Comparison of ENCODE assay signal across 9 cellular contexts in the genomic region with DNA sequence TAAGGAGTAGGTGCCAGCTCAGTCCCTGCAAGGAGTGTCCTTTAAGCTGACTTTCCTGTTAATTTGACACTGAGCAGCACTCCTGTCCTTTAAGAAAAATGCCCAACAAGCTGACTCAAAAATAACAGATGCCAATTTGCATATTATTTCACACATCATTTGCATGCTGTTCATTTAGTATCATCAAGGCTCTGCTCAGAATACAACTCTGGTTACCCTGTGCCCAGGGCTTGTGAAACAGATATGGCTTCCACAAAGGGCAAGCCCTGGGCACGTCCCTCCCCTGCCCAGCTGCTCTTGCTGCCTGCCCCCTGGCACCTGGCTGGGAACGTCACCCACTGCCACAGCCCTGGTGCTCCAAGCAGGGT. TPM values are rescaled to one million over a fixed set of nuclear protein-coding genes. Genes with fewer than 3 reads are reported as not detected.
DNase-seq lines count a peak whose midpoint lies in the region; ATAC-seq and TF ChIP-seq lines count a peak whose summit lies in the region.
"Had no signal": no experiment of that assay in that cellular context is flagged by ENCODE, and none has a peak within 500 bp of the region (broad histone marks: within the 10 kb centered on the region; RNA-seq: fewer than 3 reads in every experiment).

No MANE protein-coding gene starts in this region.

- H3K27me3 Mint-ChIP-seq in activated T-cell treated with anti-CD3 and anti-CD28 coated beads, Interleukin-2, amount 50 U/mL, for 4 hours (ENCODE audit: low read depth): peaks cover 13% of the 10 kb centered on the region
- peaks cover 9% of the 10 kb centered on the region for H3K27me3 Mint-ChIP-seq in activated T-cell treated with anti-CD3 and anti-CD28 coated beads, Interleukin-2, amount 50 U/mL, for 24 hours
- H3K27me3 Mint-ChIP-seq in T-helper 17 cell: peaks cover 68% of the 10 kb centered on the region

- H3K4me1 ChIP-seq in Loucy (ENCODE audit: insufficient read depth, low read length, poor library complexity, severe bottlenecking): peaks cover 19% of the 10 kb centered on the region

- no peak for DNase-seq in activated T-cell treated with anti-CD3 and anti-CD28 coated beads, Interleukin-2, amount 50 U/mL, for 4 hours
- DNase-seq in activated T-cell treated with anti-CD3 and anti-CD28 coated beads, Interleukin-2, amount 50 U/mL, for 24 hours: no peak
- no peak for DNase-seq in stimulated activated naive CD8-positive, alpha-beta T cell treated with anti-CD3 and anti-CD28 coated beads, Interleukin-15, Interleukin-2, amounts not matched to agents 100 U/mL and 50 U/mL, for 24 hours
- DNase-seq in GM10266 (ENCODE audit: extremely low spot score): no peak
- no peak for DNase-seq in T-helper 17 cell
- DNase-seq: NCI-H524 had no signal

- H3K79me2 ChIP-seq in Loucy (ENCODE audit: insufficient read depth, low read length): no peaks in the 10 kb centered on the region

- H3K4me1 Mint-ChIP-seq in activated T-cell treated with anti-CD3 and anti-CD28 coated beads, Interleukin-2, amount 50 U/mL, for 4 hours (ENCODE audit: low read depth): peaks cover 30% of the 10 kb centered on the region
- peaks cover 56% of the 10 kb centered on the region for H3K4me1 Mint-ChIP-seq in activated T-cell treated with anti-CD3 and anti-CD28 coated beads, Interleukin-2, amount 50 U/mL, for 24 hours (ENCODE audit: low read depth)
- H3K4me1 Mint-ChIP-seq in T-helper 17 cell: peaks cover 15% of the 10 kb centered on the region

- H3K9me2 ChIP-seq in Loucy (replicated peaks; ENCODE audit: low read depth, low read length): no peaks in the 10 kb centered on the region

- H3K4me3 Mint-ChIP-seq in activated T-cell treated with anti-CD3 and anti-CD28 coated beads, Interleukin-2, amount 50 U/mL, for 4 hours: no peak overlapping the region
- no peak overlapping the region for H3K4me3 Mint-ChIP-seq in activated T-cell treated with anti-CD3 and anti-CD28 coated beads, Interleukin-2, amount 50 U/mL, for 24 hours
- H3K4me3 Mint-ChIP-seq in T-helper 17 cell: no peak overlapping the region

- no peaks in the 10 kb centered on the region for H3F3A ChIP-seq in Loucy (ENCODE audit: low read depth)

- H3K9me3 Mint-ChIP-seq in activated T-cell treated with anti-CD3 and anti-CD28 coated beads, Interleukin-2, amount 50 U/mL, for 4 hours: no peaks in the 10 kb centered on the region
- H3K9me3 Mint-ChIP-seq in activated T-cell treated with anti-CD3 and anti-CD28 coated beads, Interleukin-2, amount 50 U/mL, for 24 hours: no peaks in the 10 kb centered on the region

- peak; percentile 9 to 29 for ATAC-seq in activated T-cell treated with anti-CD3 and anti-CD28 coated beads, Interleukin-2, amount 50 U/mL, for 4 hours
- ATAC-seq in HG02588 (IDR thresholded peaks at IDR 0.05; ENCODE audit: unreplicated experiment) (peak; percentile 48), HG03039 (IDR thresholded peaks at IDR 0.05; ENCODE audit: unreplicated experiment) (no peak), T-helper 17 cell (no peak)
- ATAC-seq in stimulated activated naive CD8-positive, alpha-beta T cell treated with anti-CD3 and anti-CD28 coated beads, Interleukin-15, Interleukin-2, amounts not matched to agents 100 U/mL and 50 U/mL, for 24 hours: peak; percentile 15

- no peaks in the 10 kb centered on the region for H4K20me1 ChIP-seq in Loucy (ENCODE audit: insufficient read depth, low read length, poor library complexity, severe bottlenecking)

- H3K4me2 ChIP-seq in Loucy (ENCODE audit: low read depth, low read length, poor library complexity, severe bottlenecking): no peak overlapping the region

- no peaks in the 10 kb centered on the region for H3K36me3 Mint-ChIP-seq in activated T-cell treated with anti-CD3 and anti-CD28 coated beads, Interleukin-2, amount 50 U/mL, for 4 hours (ENCODE audit: insufficient read depth)
- H3K36me3 Mint-ChIP-seq in activated T-cell treated with anti-CD3 and anti-CD28 coated beads, Interleukin-2, amount 50 U/mL, for 24 hours (ENCODE audit: low read depth): no peaks in the 10 kb centered on the region
- no peaks in the 10 kb centered on the region for H3K36me3 Mint-ChIP-seq in T-helper 17 cell (ENCODE audit: low read depth)

- H3K27ac Mint-ChIP-seq in activated T-cell treated with anti-CD3 and anti-CD28 coated beads, Interleukin-2, amount 50 U/mL, for 24 hours: no peak overlapping the region
- no peak overlapping the region for H3K27ac Mint-ChIP-seq in T-helper 17 cell

- H2AFZ ChIP-seq in Loucy (ENCODE audit: low read length): no peak overlapping the region

- H3K9ac ChIP-seq in Loucy (ENCODE audit: low read depth, low read length, poor library complexity, severe bottlenecking): peak overlapping the region; percentile 43

- TF ChIP-seq CTCF in Loucy (conservative IDR thresholded peaks at IDR 0.05; ENCODE audit: low read length) (no peak), GM10266 (IDR thresholded peaks at IDR 0.05; ENCODE audit: control insufficient read depth, insufficient read depth, low read depth, missing control alignments) (no peak)

- H3K9me3 ChIP-seq in Loucy (ENCODE audit: insufficient read depth, low read depth, low read length): no peaks in the 10 kb centered on the region
- no peaks in the 10 kb centered on the region for H3K9me3 ChIP-seq in T-helper 17 cell (ENCODE audit: control insufficient read depth, low read length, poor library complexity, severe bottlenecking)

- no peaks in the 10 kb centered on the region for H3K27me3 ChIP-seq in Loucy (ENCODE audit: insufficient read depth, low read length, poor library complexity, severe bottlenecking)

- no peak overlapping the region for H3K4me3 ChIP-seq in Loucy (ENCODE audit: low read length, poor library complexity, severe bottlenecking)

- no peaks in the 10 kb centered on the region for H3K36me3 ChIP-seq in Loucy (ENCODE audit: insufficient read depth, low read length)

RNA-seq across cellular contexts. Expression of gene KCNN3, which starts 10.3 kb away (rescaled TPM):
- under 1 TPM; 0.35 to 0.51 (median 0.45) TPM for total RNA-seq in activated T-cell treated with anti-CD3 and anti-CD28 coated beads, Interleukin-2, amount 50 U/mL, for 4 hours
- under 1 TPM; 0.12 to 0.29 TPM for total RNA-seq in T-helper 17 cell

Comparison
In these comparisons a context has a peak if more than half of its experiments do, and no peak if none do; other contexts are left out.
1. ATAC-seq: peak in activated T-cell treated with anti-CD3 and anti-CD28 coated beads, Interleukin-2, amount 50 U/mL, for 4 hours (2 of 2), HG02588 (single experiment) and stimulated activated naive CD8-positive, alpha-beta T cell treated with anti-CD3 and anti-CD28 coated beads, Interleukin-15, Interleukin-2, amounts not matched to agents 100 U/mL and 50 U/mL, for 24 hours (single experiment); none in HG03039 (single experiment) and T-helper 17 cell (single experiment).